Comparison of ENCODE assay signal across 18 cellular contexts in genomic region chr18:55551227-55551626, GRCh38. TPM values are rescaled to one million over a fixed set of nuclear protein-coding genes. Genes with fewer than 3 reads are reported as not detected.
DNase-seq lines count a peak whose midpoint lies in the region; FAIRE-seq and TF ChIP-seq lines count a peak whose summit lies in the region.
"Had no signal": no experiment of that assay in that cellular context is flagged by ENCODE, and none has a peak within 500 bp of the region (broad histone marks: within the 10 kb centered on the region; RNA-seq: fewer than 3 reads in every experiment).

No MANE protein-coding gene starts in this region.

- TF ChIP-seq POLR2A in sigmoid colon (IDR thresholded peaks at IDR 0.05), result no peak

- no peak overlapping the region for H2AFZ ChIP-seq in OCI-LY1 (ENCODE audit: low read length)

- no peaks in the 10 kb centered on the region; the same call in 1 of the 2 replicates for H3F3A ChIP-seq in OCI-LY1 (ENCODE audit: insufficient read depth, low read length)

- DNase-seq in D721Med (ENCODE audit: insufficient read length, low spot score) (no peak), coronary artery (ENCODE audit: low spot score) (no peak), tibial artery (no peak), medulla oblongata (ENCODE audit: extremely low spot score) (no peak), sigmoid colon (no peak), NCI-H187 treated with DMSO at 0.1 percent for 48 hours (lab: John Stamatoyannopoulos, UW) (no peak)
- DNase-seq: BE2C; CD8-positive, alpha-beta T cell; COR-L47; DMS53; GOT3; HCEC 1CT; HFFc6; KBM-7 had no signal

- peak overlapping the region; percentile 47; the same call in 1 of the 2 replicates for H3K4me2 ChIP-seq in OCI-LY1 (ENCODE audit: low read length)
- H3K4me2 ChIP-seq: A549 had no signal

- no peak overlapping the region for H3K4me3 ChIP-seq in OCI-LY1 (ENCODE audit: low read depth, low read length, poor library complexity, severe bottlenecking)
- peak overlapping the region; percentile 35 for H3K4me3 ChIP-seq in coronary artery
- H3K4me3 ChIP-seq in tibial artery, result peak overlapping the region; percentile 11 to 28
- H3K4me3 ChIP-seq in sigmoid colon, result no peak overlapping the region
- H3K4me3 ChIP-seq: A549, GM12878 had no signal

- H3K9me2 ChIP-seq in OCI-LY1 (ENCODE audit: low read depth, low read length), result no peaks in the 10 kb centered on the region

- peak; percentile 6 for FAIRE-seq in D721Med (lab: Jason Lieb, UNC)
- FAIRE-seq: A549, GM12878, HTR-8/SVneo had no signal

- H3K27ac ChIP-seq in OCI-LY1 (ENCODE audit: low read depth, low read length, poor library complexity, severe bottlenecking) (peak overlapping the region; percentile 95), coronary artery (no peak overlapping the region), tibial artery (no peak overlapping the region), sigmoid colon (no peak overlapping the region)
- H3K27ac ChIP-seq: A549 had no signal

- no peak for TF ChIP-seq EP300 in sigmoid colon (IDR thresholded peaks at IDR 0.05)

- TF ChIP-seq CTCF in D721Med (IDR thresholded peaks at IDR 0.05; ENCODE audit: insufficient read depth, missing control alignments) (no peak), OCI-LY1 (IDR thresholded peaks at IDR 0.05; ENCODE audit: low read length) (no peak), coronary artery (IDR thresholded peaks at IDR 0.05) (no peak), tibial artery (IDR thresholded peaks at IDR 0.05) (no peak), sigmoid colon (IDR thresholded peaks at IDR 0.05) (no peak)

- H3K4me1 ChIP-seq in OCI-LY1 (ENCODE audit: insufficient read depth, low read length, severe bottlenecking), result peaks cover 100% of the 10 kb centered on the region
- peaks cover 0 to 24% (median 11%) of the 10 kb centered on the region in 4 donors for H3K4me1 ChIP-seq in tibial artery
- peaks cover 0 to 43% (median 34%) of the 10 kb centered on the region in 4 donors for H3K4me1 ChIP-seq in sigmoid colon
- H3K4me1 ChIP-seq: A549 had no signal

- 89 to 91% methylated on average over 8 of the region's 8 CpGs for WGBS in sigmoid colon, 2 donors

- H3K27me3 ChIP-seq in OCI-LY1 (ENCODE audit: insufficient read depth, low read length) (no peaks in the 10 kb centered on the region), tibial artery (no peaks in the 10 kb centered on the region), sigmoid colon (no peaks in the 10 kb centered on the region)
- H3K27me3 ChIP-seq: BE2C had no signal

- H4K20me1 ChIP-seq in OCI-LY1 (ENCODE audit: insufficient read depth, low read length), result no peaks in the 10 kb centered on the region

- intact Hi-C loops in tibial artery (cut with DNase I; ENCODE audit: low total_unique reads), result no loop called here
- intact Hi-C loops in sigmoid colon (cut with DNase I), result no loop called here

- peaks cover 56% of the 10 kb centered on the region for H3K79me2 ChIP-seq in OCI-LY1 (ENCODE audit: insufficient read depth, low read length)

- H3K36me3 ChIP-seq in OCI-LY1 (ENCODE audit: insufficient read depth, low read length), result peaks cover 22% of the 10 kb centered on the region; the same call in 1 of the 2 replicates
- no peaks in the 10 kb centered on the region for H3K36me3 ChIP-seq in tibial artery
- H3K36me3 ChIP-seq in sigmoid colon, result no peaks in the 10 kb centered on the region

- H3K9me3 ChIP-seq in OCI-LY1 (ENCODE audit: low read length) (no peaks in the 10 kb centered on the region), tibial artery (no peaks in the 10 kb centered on the region), sigmoid colon (no peaks in the 10 kb centered on the region)
- H3K9me3 ChIP-seq: A549, BE2C had no signal

- H3K9ac ChIP-seq in OCI-LY1 (ENCODE audit: low read length), result peak overlapping the region; percentile 33

RNA-seq across cellular contexts. Expression of gene TCF4, which starts 36.8 kb away (rescaled TPM):
- total RNA-seq in sigmoid colon, result 100 to 1,000 TPM; 106 to 149 (median 128) TPM
- polyA plus RNA-seq in sigmoid colon, result 10 to 100 TPM in 1 of 3 donors, 1 to 10 TPM in 2; 3.5 to 21.8 (median 5.4) TPM

Comparison
In these comparisons a context has a peak if more than half of its experiments do, and no peak if none do; other contexts are left out.
1. H3K4me3 ChIP-seq: peak in coronary artery (single experiment) and tibial artery (2 of 2); none in OCI-LY1 (single experiment) and sigmoid colon (0 of 4).